In genomic region chr9:122130837-122131236, GRCh38 we compare ENCODE assay signal across 23 cellular contexts. TPM values are rescaled to one million over a fixed set of nuclear protein-coding genes. Genes with fewer than 3 reads are reported as not detected.
DNase-seq lines count a peak whose midpoint lies in the region; ATAC-seq and TF ChIP-seq lines count a peak whose summit lies in the region.
"Had no signal": no experiment of that assay in that cellular context is flagged by ENCODE, and none has a peak within 500 bp of the region (broad histone marks: within the 10 kb centered on the region; RNA-seq: fewer than 3 reads in every experiment).

No MANE protein-coding gene starts in this region.

- H3K4me1 ChIP-seq in upper lobe of right lung, result peaks cover 13% of the 10 kb centered on the region

- no peaks in the 10 kb centered on the region for H3K9me3 ChIP-seq in upper lobe of right lung

- H3K27me3 ChIP-seq in upper lobe of right lung, result peaks cover 16% of the 10 kb centered on the region

- no peak overlapping the region for H3K4me3 ChIP-seq in upper lobe of right lung
- H3K4me3 ChIP-seq: GM23248 had no signal

- peak; percentile 11 for DNase-seq in Right ventricle myocardium inferior (ENCODE audit: missing footprints)
- DNase-seq in left ventricle myocardium superior, result no peak
- peak; percentile 51 for DNase-seq in mesenteric fat pad (ENCODE audit: low spot score)
- DNase-seq in upper lobe of right lung, result peak; percentile 16
- no peak for DNase-seq in activated CD4-positive, alpha-beta T cell treated with anti-CD3 and anti-CD28 coated beads, Interleukin-2, amount 50 U/mL, for 48 hours
- DNase-seq in NCI-H774 (lab: John Stamatoyannopoulos, UW), result no peak
- DNase-seq: AML-193; CD8-positive, alpha-beta T cell; GM23248; HCEC 1CT; KBM-7; MM.1S; NCI-H1048; NCI-H1417 treated with DMSO at 0.1 percent for 48 hours; NCI-H187; NCI-H446 had no signal

- H3K27ac ChIP-seq in cingulate gyrus (ENCODE audit: low read depth, low read length) (peak overlapping the region; percentile 54), upper lobe of right lung (no peak overlapping the region)
- H3K27ac ChIP-seq: GM23248, HL-60 had no signal

- H3K36me3 ChIP-seq in upper lobe of right lung, result no peaks in the 10 kb centered on the region

- ATAC-seq in Right ventricle myocardium inferior (no peak), left ventricle myocardium superior (no peak), upper lobe of right lung (no peak), GM18517 (IDR thresholded peaks at IDR 0.05; ENCODE audit: unreplicated experiment) (no peak)
- ATAC-seq: CD8-positive, alpha-beta T cell had no signal

- intact Hi-C loops in Right ventricle myocardium inferior (cut with DNase I) (no loop called here), left ventricle myocardium superior (cut with micrococcal nuclease) (no loop called here), upper lobe of right lung (cut with DNase I) (no loop called here)

- TF ChIP-seq CTCF in upper lobe of right lung (IDR thresholded peaks at IDR 0.05), result no peak

RNA-seq across cellular contexts. Expression of gene NDUFA8, which starts 28.7 kb away (rescaled TPM):
- total RNA-seq in Right ventricle myocardium inferior (297 TPM), left ventricle myocardium superior (321 TPM), mesenteric fat pad (47.5 TPM), upper lobe of right lung (41.5 TPM)

RNA-seq across cellular contexts. Expression of gene MORN5, which starts 28.9 kb away (rescaled TPM):
- not detected for total RNA-seq in Right ventricle myocardium inferior
- not detected for total RNA-seq in left ventricle myocardium superior
- total RNA-seq in mesenteric fat pad, result not detected
- not detected for total RNA-seq in upper lobe of right lung
- total RNA-seq: A172; CD8-positive, alpha-beta T cell; G401; GM23248; HT-29; Right ventricle myocardium superior had no signal

RNA-seq across cellular contexts. Expression of gene TTLL11, which starts 37.7 kb away (rescaled TPM):
- total RNA-seq in Right ventricle myocardium inferior (5.0 TPM), left ventricle myocardium superior (5.8 TPM), mesenteric fat pad (9.5 TPM), upper lobe of right lung (10.7 TPM)

Comparison
In these comparisons a context has a peak if more than half of its experiments do, and no peak if none do; other contexts are left out.
1. DNase-seq: peak in Right ventricle myocardium inferior (single experiment), mesenteric fat pad (single experiment) and upper lobe of right lung (single experiment); none in left ventricle myocardium superior (single experiment), activated CD4-positive, alpha-beta T cell treated with anti-CD3 and anti-CD28 coated beads, Interleukin-2, amount 50 U/mL, for 48 hours (0 of 2) and NCI-H774 (single experiment).